Comparison of ENCODE assay signal across 1 cellular context in the genomic region with DNA sequence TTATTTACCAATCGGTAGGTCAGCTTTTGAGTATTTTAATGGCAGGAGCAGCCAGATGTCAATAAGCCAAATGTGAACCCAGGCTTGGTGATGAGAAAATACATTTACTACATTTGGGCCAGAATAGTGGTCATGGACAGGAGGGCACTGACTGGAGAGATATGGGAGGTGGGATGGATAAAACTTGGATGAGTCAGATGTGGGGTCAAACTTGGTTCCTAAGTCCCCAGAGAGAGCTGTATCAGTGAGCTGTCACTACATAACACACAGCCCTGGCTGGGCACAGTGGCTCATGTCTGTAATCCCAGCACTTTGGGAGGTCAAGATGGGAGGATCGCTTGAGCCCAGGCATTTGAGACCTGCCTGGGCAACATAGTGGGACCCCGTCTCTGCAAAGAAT.
TF ChIP-seq lines count a peak whose summit lies in the region.

No MANE protein-coding gene starts in this region.

TF ChIP-seq in GM23338, 12 proteins besides CTCF, POLR2A, EP300 and RAD21 (continued from another document):
- TF ChIP-seq, protein P1, sequence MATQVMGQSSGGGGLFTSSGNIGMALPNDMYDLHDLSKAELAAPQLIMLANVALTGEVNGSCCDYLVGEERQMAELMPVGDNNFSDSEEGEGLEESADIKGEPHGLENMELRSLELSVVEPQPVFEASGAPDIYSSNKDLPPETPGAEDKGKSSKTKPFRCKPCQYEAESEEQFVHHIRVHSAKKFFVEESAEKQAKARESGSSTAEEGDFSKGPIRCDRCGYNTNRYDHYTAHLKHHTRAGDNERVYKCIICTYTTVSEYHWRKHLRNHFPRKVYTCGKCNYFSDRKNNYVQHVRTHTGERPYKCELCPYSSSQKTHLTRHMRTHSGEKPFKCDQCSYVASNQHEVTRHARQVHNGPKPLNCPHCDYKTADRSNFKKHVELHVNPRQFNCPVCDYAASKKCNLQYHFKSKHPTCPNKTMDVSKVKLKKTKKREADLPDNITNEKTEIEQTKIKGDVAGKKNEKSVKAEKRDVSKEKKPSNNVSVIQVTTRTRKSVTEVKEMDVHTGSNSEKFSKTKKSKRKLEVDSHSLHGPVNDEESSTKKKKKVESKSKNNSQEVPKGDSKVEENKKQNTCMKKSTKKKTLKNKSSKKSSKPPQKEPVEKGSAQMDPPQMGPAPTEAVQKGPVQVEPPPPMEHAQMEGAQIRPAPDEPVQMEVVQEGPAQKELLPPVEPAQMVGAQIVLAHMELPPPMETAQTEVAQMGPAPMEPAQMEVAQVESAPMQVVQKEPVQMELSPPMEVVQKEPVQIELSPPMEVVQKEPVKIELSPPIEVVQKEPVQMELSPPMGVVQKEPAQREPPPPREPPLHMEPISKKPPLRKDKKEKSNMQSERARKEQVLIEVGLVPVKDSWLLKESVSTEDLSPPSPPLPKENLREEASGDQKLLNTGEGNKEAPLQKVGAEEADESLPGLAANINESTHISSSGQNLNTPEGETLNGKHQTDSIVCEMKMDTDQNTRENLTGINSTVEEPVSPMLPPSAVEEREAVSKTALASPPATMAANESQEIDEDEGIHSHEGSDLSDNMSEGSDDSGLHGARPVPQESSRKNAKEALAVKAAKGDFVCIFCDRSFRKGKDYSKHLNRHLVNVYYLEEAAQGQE (IDR thresholded peaks at IDR 0.05; ENCODE audit: unreplicated experiment) = no peak
- TF ChIP-seq, protein P2, sequence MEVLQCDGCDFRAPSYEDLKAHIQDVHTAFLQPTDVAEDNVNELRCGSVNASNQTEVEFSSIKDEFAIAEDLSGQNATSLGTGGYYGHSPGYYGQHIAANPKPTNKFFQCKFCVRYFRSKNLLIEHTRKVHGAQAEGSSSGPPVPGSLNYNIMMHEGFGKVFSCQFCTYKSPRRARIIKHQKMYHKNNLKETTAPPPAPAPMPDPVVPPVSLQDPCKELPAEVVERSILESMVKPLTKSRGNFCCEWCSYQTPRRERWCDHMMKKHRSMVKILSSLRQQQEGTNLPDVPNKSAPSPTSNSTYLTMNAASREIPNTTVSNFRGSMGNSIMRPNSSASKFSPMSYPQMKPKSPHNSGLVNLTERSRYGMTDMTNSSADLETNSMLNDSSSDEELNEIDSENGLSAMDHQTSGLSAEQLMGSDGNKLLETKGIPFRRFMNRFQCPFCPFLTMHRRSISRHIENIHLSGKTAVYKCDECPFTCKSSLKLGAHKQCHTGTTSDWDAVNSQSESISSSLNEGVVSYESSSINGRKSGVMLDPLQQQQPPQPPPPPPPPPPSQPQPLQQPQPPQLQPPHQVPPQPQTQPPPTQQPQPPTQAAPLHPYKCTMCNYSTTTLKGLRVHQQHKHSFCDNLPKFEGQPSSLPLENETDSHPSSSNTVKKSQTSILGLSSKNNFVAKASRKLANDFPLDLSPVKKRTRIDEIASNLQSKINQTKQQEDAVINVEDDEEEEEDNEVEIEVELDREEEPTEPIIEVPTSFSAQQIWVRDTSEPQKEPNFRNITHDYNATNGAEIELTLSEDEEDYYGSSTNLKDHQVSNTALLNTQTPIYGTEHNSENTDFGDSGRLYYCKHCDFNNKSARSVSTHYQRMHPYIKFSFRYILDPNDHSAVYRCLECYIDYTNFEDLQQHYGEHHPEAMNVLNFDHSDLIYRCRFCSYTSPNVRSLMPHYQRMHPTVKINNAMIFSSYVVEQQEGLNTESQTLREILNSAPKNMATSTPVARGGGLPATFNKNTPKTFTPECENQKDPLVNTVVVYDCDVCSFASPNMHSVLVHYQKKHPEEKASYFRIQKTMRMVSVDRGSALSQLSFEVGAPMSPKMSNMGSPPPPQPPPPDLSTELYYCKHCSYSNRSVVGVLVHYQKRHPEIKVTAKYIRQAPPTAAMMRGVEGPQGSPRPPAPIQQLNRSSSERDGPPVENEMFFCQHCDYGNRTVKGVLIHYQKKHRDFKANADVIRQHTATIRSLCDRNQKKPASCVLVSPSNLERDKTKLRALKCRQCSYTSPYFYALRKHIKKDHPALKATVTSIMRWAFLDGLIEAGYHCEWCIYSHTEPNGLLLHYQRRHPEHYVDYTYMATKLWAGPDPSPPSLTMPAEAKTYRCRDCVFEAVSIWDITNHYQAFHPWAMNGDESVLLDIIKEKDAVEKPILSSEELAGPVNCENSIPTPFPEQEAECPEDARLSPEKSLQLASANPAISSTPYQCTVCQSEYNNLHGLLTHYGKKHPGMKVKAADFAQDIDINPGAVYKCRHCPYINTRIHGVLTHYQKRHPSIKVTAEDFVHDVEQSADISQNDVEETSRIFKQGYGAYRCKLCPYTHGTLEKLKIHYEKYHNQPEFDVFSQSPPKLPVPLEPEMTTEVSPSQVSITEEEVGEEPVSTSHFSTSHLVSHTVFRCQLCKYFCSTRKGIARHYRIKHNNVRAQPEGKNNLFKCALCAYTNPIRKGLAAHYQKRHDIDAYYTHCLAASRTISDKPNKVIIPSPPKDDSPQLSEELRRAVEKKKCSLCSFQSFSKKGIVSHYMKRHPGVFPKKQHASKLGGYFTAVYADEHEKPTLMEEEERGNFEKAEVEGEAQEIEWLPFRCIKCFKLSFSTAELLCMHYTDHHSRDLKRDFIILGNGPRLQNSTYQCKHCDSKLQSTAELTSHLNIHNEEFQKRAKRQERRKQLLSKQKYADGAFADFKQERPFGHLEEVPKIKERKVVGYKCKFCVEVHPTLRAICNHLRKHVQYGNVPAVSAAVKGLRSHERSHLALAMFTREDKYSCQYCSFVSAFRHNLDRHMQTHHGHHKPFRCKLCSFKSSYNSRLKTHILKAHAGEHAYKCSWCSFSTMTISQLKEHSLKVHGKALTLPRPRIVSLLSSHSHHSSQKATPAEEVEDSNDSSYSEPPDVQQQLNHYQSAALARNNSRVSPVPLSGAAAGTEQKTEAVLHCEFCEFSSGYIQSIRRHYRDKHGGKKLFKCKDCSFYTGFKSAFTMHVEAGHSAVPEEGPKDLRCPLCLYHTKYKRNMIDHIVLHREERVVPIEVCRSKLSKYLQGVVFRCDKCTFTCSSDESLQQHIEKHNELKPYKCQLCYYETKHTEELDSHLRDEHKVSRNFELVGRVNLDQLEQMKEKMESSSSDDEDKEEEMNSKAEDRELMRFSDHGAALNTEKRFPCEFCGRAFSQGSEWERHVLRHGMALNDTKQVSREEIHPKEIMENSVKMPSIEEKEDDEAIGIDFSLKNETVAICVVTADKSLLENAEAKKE (CRISPR knock-in tag; IDR thresholded peaks at IDR 0.05) = no peak
- TF ChIP-seq ZNF114 (CRISPR knock-in tag; IDR thresholded peaks at IDR 0.05) = no peak
- no peak for TF ChIP-seq CREB1 (CRISPR knock-in tag; IDR thresholded peaks at IDR 0.05; ENCODE audit: low read depth)
- no peak for TF ChIP-seq NANOG (IDR thresholded peaks at IDR 0.05; ENCODE audit: borderline replicate concordance)
- TF ChIP-seq STAT1 (IDR thresholded peaks at IDR 0.05; ENCODE audit: unreplicated experiment) = no peak
- TF ChIP-seq ZNF331 (CRISPR knock-in tag; IDR thresholded peaks at IDR 0.05; ENCODE audit: low read depth) = no peak
- no peak for TF ChIP-seq EZH2 (IDR thresholded peaks at IDR 0.05; ENCODE audit: low read depth, unreplicated experiment)
- TF ChIP-seq, protein P3, sequence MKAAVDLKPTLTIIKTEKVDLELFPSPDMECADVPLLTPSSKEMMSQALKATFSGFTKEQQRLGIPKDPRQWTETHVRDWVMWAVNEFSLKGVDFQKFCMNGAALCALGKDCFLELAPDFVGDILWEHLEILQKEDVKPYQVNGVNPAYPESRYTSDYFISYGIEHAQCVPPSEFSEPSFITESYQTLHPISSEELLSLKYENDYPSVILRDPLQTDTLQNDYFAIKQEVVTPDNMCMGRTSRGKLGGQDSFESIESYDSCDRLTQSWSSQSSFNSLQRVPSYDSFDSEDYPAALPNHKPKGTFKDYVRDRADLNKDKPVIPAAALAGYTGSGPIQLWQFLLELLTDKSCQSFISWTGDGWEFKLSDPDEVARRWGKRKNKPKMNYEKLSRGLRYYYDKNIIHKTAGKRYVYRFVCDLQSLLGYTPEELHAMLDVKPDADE (IDR thresholded peaks at IDR 0.05) = no peak
- TF ChIP-seq POLR2AphosphoS5 (IDR thresholded peaks at IDR 0.05; ENCODE audit: low read depth) = no peak
